Comparison of ENCODE assay signal across 16 cellular contexts in genomic region chr3:46500631-46501377, GRCh38. TPM values are rescaled to one million over a fixed set of nuclear protein-coding genes. Genes with fewer than 3 reads are reported as not detected.
DNase-seq lines count a peak whose midpoint lies in the region; ATAC-seq, FAIRE-seq and TF ChIP-seq lines count a peak whose summit lies in the region.
"Had no signal": no experiment of that assay in that cellular context is flagged by ENCODE, and none has a peak within 500 bp of the region (broad histone marks: within the 10 kb centered on the region; RNA-seq: fewer than 3 reads in every experiment).

No MANE protein-coding gene starts in this region.

- H3K27me3 ChIP-seq in ACC112 (ENCODE audit: insufficient read depth, low read length): no peaks in the 10 kb centered on the region
- H3K27me3 ChIP-seq in PC-3 (ENCODE audit: low read length): no peaks in the 10 kb centered on the region
- H3K27me3 ChIP-seq: left lung, MG63, ovary had no signal

- H4K20me1 ChIP-seq in PC-3 (ENCODE audit: low read length): no peaks in the 10 kb centered on the region

- TF ChIP-seq CTCF in PC-3 (conservative IDR thresholded peaks at IDR 0.05; ENCODE audit: low read depth, low read length) (no peak), fibroblast of the aortic adventitia (IDR thresholded peaks at IDR 0.05; ENCODE audit: insufficient read depth, low read length) (no peak)

- no peaks in the 10 kb centered on the region for H3F3A ChIP-seq in PC-3 (ENCODE audit: low read length, unreplicated experiment)

- no peak overlapping the region for H3K4me2 ChIP-seq in PC-3 (ENCODE audit: low read length)

- no peaks in the 10 kb centered on the region for H3K36me3 ChIP-seq in ACC112 (ENCODE audit: insufficient read depth, low read length)
- no peaks in the 10 kb centered on the region for H3K36me3 ChIP-seq in PC-3 (ENCODE audit: low read depth, low read length)
- H3K36me3 ChIP-seq: left lung, MG63, ovary had no signal

- CTCF ChIA-PET in PC-3 (lab: Charles Lee): no interaction called here

- H3K4me1 ChIP-seq in ACC112 (ENCODE audit: control insufficient read depth, insufficient read depth, low read length, unreplicated experiment): peaks cover 28% of the 10 kb centered on the region
- peaks cover 18% of the 10 kb centered on the region for H3K4me1 ChIP-seq in PC-3 (ENCODE audit: insufficient read depth, low read length)
- H3K4me1 ChIP-seq: left lung had no signal

- ATAC-seq in PC-3: peak; percentile 54; the same call in 1 of the 2 replicates
- ATAC-seq: left lung had no signal

- no peak for DNase-seq in GM18507 (ENCODE audit: extremely low spot score, insufficient read length, low read depth)
- DNase-seq in PC-3: peak; percentile 48
- peak; percentile 94 for DNase-seq in fibroblast of the aortic adventitia (ENCODE audit: low read depth)
- DNase-seq in LoVo (ENCODE audit: low spot score): no peak
- DNase-seq in NCI-H345 treated with DMSO at 0.1 percent for 48 hours (lab: John Stamatoyannopoulos, UW; ENCODE audit: unreplicated experiment): no peak
- no peak for DNase-seq in NCI-H2196 treated with DMSO at 0.1 percent for 48 hours (lab: John Stamatoyannopoulos, UW; ENCODE audit: unreplicated experiment)
- no peak for DNase-seq in NCI-H2029 (lab: John Stamatoyannopoulos, UW)
- DNase-seq: activated effector memory CD4-positive, alpha-beta T cell treated with Interleukin-2 at 50 U/mL for 16 hours; cerebellar nuclear complex; left lung; MG63; NCI-H526 treated with DMSO at 0.1 percent for 48 hours; ovary; stimulated activated CD4-positive, alpha-beta T cell treated with anti-CD3 and anti-CD28 coated beads, Interleukin-2, amount 100 ng/mL, for 48 hours had no signal

- H3K79me2 ChIP-seq in ACC112 (ENCODE audit: control insufficient read depth, insufficient read depth, low read length, unreplicated experiment): no peaks in the 10 kb centered on the region
- H3K79me2 ChIP-seq in PC-3 (ENCODE audit: low read length): no peaks in the 10 kb centered on the region

- intact Hi-C loops in PC-3 (cut with micrococcal nuclease): no loop called here

- H3K27ac ChIP-seq in ACC112 (ENCODE audit: low read depth, low read length) (peak overlapping the region; percentile 26; the same call in 1 of the 2 replicates), PC-3 (ENCODE audit: low read length) (no peak overlapping the region)
- H3K27ac ChIP-seq: left lung, ovary had no signal

- POLR2A ChIA-PET in PC-3 (lab: Charles Lee; ENCODE audit: unreplicated experiment): no interaction called here

- H3K9me2 ChIP-seq in PC-3 (replicated peaks; ENCODE audit: low read length): no peaks in the 10 kb centered on the region

- peak; percentile 76 for FAIRE-seq in GM18507 (lab: Jason Lieb, UNC)

- H3K4me3 ChIP-seq in ACC112 (ENCODE audit: low read depth, low read length) (no peak overlapping the region), PC-3 (ENCODE audit: low read length) (no peak overlapping the region), fibroblast of the aortic adventitia (ENCODE audit: low read depth, low read length) (no peak overlapping the region)
- H3K4me3 ChIP-seq: left lung, MG63, ovary had no signal

- no TSS peak for BruUV-seq in PC-3 (replicated peaks; lab: Mats Ljungman, UMichigan)

- no peak overlapping the region for H3K9ac ChIP-seq in PC-3 (ENCODE audit: low read length)

- no peak overlapping the region for H2AFZ ChIP-seq in ACC112 (ENCODE audit: low read length, unreplicated experiment)
- no peak overlapping the region for H2AFZ ChIP-seq in PC-3 (ENCODE audit: low read length)

- no peaks in the 10 kb centered on the region for H3K9me3 ChIP-seq in PC-3 (ENCODE audit: low read length)
- H3K9me3 ChIP-seq: left lung, MG63, ovary had no signal

RNA-seq across cellular contexts. Expression of gene RTP3, which starts 3.0 kb away (rescaled TPM):
- not detected in 2 replicates for total RNA-seq in PC-3 (2014; rRNA removed)
- not detected in 2 replicates for total RNA-seq in fibroblast of the aortic adventitia (ENCODE audit: low replicate concordance)
- total RNA-seq: left lung, ovary, subcutaneous adipose tissue had no signal

RNA-seq across cellular contexts. Expression of gene LTF, which starts 36.1 kb away (rescaled TPM):
- total RNA-seq in PC-3 (2014; rRNA removed): not detected in 2 replicates
- not detected in 2 replicates for total RNA-seq in fibroblast of the aortic adventitia (ENCODE audit: low replicate concordance)

Comparison
In these comparisons a context has a peak if more than half of its experiments do, and no peak if none do; other contexts are left out.
1. DNase-seq: peak in PC-3 (single experiment) and fibroblast of the aortic adventitia (single experiment); none in GM18507 (single experiment), LoVo (single experiment), NCI-H345 treated with DMSO at 0.1 percent for 48 hours (single experiment), NCI-H2196 treated with DMSO at 0.1 percent for 48 hours (single experiment) and NCI-H2029 (single experiment).